11 cellular contexts compared by ENCODE assay signal in the genomic region with DNA sequence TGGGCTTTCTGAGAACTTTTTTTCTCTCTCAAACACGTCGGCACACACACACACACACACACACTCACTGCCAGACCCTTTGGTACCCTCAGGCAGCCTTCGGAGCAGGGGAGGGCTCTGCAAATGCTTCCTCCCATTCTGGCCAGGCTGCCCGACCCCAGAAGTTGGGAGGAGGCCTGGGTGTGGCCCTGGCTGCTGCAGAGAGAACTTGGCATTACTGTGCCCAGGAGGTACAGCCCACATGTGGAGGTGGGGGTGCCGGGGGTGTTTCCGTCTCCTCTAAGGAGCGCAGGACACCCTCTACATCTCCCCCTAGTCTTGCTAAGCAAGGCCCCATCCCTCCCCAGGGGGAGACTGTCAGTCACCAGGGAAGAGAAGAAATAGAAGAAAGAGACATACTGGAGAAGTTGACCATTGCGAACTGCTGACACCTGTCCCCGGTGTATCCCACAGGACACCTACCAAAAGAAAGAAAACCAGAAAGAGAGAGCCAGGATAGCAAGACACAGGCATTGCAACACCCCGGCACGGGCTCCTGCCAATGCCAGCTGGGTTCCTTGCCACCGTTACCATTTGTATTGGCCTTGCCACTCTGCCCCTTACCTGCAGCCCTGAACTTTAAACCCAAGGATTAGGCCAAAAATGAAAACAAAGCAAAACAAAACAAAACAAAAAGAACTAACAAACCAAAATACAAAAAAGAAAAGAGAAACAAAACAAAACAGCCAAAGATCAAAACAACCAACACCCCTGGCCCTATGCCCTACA.
DNase-seq lines count a peak whose midpoint lies in the region; ATAC-seq and TF ChIP-seq lines count a peak whose summit lies in the region.
"Had no signal": no experiment of that assay in that cellular context is flagged by ENCODE, and none has a peak within 500 bp of the region (broad histone marks: within the 10 kb centered on the region; RNA-seq: fewer than 3 reads in every experiment).

No MANE protein-coding gene starts in this region.

- peaks cover 4% of the 10 kb centered on the region for H3K27me3 Mint-ChIP-seq in activated T-helper 1 cell treated with anti-CD3 and anti-CD28 coated beads, Interleukin-12 subunit alpha, Interleukin-12 subunit beta, Interleukin-2, Interleukin-4 antibody, amounts not matched to agents 30 ng/mL and 10 ng/mL and 1 ng/mL, durations not matched to agents 14 hours and 24 hours and 36 hours (ENCODE audit: insufficient read depth)

- POLR2A ChIA-PET in RWPE1 (lab: Yijun Ruan, JAX; ENCODE audit: low non-redundant PET), result no interaction called here

- no peak overlapping the region for H3K27ac ChIP-seq in heart right ventricle
- peak overlapping the region; percentile 23; the same call in 1 of the 2 replicates for H3K27ac ChIP-seq in RWPE1
- H3K27ac ChIP-seq in right lobe of liver, result no peak overlapping the region
- H3K27ac ChIP-seq: BLaER1, GM23248 had no signal

- TF ChIP-seq CTCF in heart right ventricle (IDR thresholded peaks at IDR 0.05) (no peak), RWPE1 (conservative IDR thresholded peaks at IDR 0.05; ENCODE audit: low read depth) (no peak), right lobe of liver (IDR thresholded peaks at IDR 0.05) (no peak)

- no peak overlapping the region for H3K4me3 Mint-ChIP-seq in activated T-helper 1 cell treated with anti-CD3 and anti-CD28 coated beads, Interleukin-12 subunit alpha, Interleukin-12 subunit beta, Interleukin-2, Interleukin-4 antibody, amounts not matched to agents 30 ng/mL and 10 ng/mL and 1 ng/mL, durations not matched to agents 14 hours and 24 hours and 36 hours
- H3K4me3 Mint-ChIP-seq: CD4-positive, CD25-positive, alpha-beta regulatory T cell had no signal

- DNase-seq in left cardiac atrium (peak; percentile 4), heart right ventricle (no peak), RWPE1 (ENCODE audit: low spot score) (no peak), right lobe of liver (peak in 2 of 3 donors; percentile 78 to 80), NCI-H345 (lab: John Stamatoyannopoulos, UW) (no peak)
- DNase-seq in activated T-helper 1 cell treated with anti-CD3 and anti-CD28 coated beads, Interleukin-12 subunit alpha, Interleukin-12 subunit beta, Interleukin-2, Interleukin-4 antibody, amounts not matched to agents 30 ng/mL and 10 ng/mL and 1 ng/mL, durations not matched to agents 14 hours and 24 hours and 36 hours (ENCODE audit: low spot score), result no peak
- DNase-seq in activated CD4-positive, alpha-beta T cell treated with anti-CD3 and anti-CD28 coated beads, Interleukin-2, amount 50 U/mL, for 48 hours, result no peak

- WGBS in heart right ventricle, 2 donors, result 83 to 88% methylated on average over 12 of the region's 12 CpGs
- 39% methylated on average over 8 of the region's 12 CpGs for WGBS in right lobe of liver (ENCODE audit: insufficient coverage, low coverage, low lambda C conversion rate, missing lambda C conversion rate)

- no peak for ATAC-seq in left cardiac atrium
- ATAC-seq in heart right ventricle, result no peak
- peak; percentile 47 to 86 (median 69) for ATAC-seq in right lobe of liver

- TF ChIP-seq POLR2A in right lobe of liver (IDR thresholded peaks at IDR 0.05), result no peak

- H3K4me1 ChIP-seq in heart right ventricle, result peaks cover 0 to 32% (median 11%) of the 10 kb centered on the region in 9 donors
- peaks cover 0 to 9% (median 2%) of the 10 kb centered on the region in 4 donors for H3K4me1 ChIP-seq in right lobe of liver

- H3K9me3 Mint-ChIP-seq in activated T-helper 1 cell treated with anti-CD3 and anti-CD28 coated beads, Interleukin-12 subunit alpha, Interleukin-12 subunit beta, Interleukin-2, Interleukin-4 antibody, amounts not matched to agents 30 ng/mL and 10 ng/mL and 1 ng/mL, durations not matched to agents 14 hours and 24 hours and 36 hours, result no peaks in the 10 kb centered on the region

- CTCF ChIA-PET in RWPE1 (lab: Yijun Ruan, JAX), result interaction anchor here (0.6 to 2.5 kb wide), 10 partner anchors 10 to 1563 kb away, joined by 3 to 20 read pairs (median 4); no protein-coding TSS in a partner anchor

- no peaks in the 10 kb centered on the region for H3K9me3 ChIP-seq in heart right ventricle
- H3K9me3 ChIP-seq in right lobe of liver, result no peaks in the 10 kb centered on the region
- H3K9me3 ChIP-seq: BLaER1 had no signal

- H3K4me3 ChIP-seq in heart right ventricle (no peak overlapping the region), right lobe of liver (no peak overlapping the region)
- H3K4me3 ChIP-seq: BLaER1, GM12878, GM23248 had no signal

- no peaks in the 10 kb centered on the region for H3K36me3 Mint-ChIP-seq in activated T-helper 1 cell treated with anti-CD3 and anti-CD28 coated beads, Interleukin-12 subunit alpha, Interleukin-12 subunit beta, Interleukin-2, Interleukin-4 antibody, amounts not matched to agents 30 ng/mL and 10 ng/mL and 1 ng/mL, durations not matched to agents 14 hours and 24 hours and 36 hours (ENCODE audit: low read depth)
- H3K36me3 Mint-ChIP-seq: CD4-positive, CD25-positive, alpha-beta regulatory T cell had no signal

- H3K4me1 Mint-ChIP-seq in activated T-helper 1 cell treated with anti-CD3 and anti-CD28 coated beads, Interleukin-12 subunit alpha, Interleukin-12 subunit beta, Interleukin-2, Interleukin-4 antibody, amounts not matched to agents 30 ng/mL and 10 ng/mL and 1 ng/mL, durations not matched to agents 14 hours and 24 hours and 36 hours (ENCODE audit: low read depth), result no peaks in the 10 kb centered on the region
- H3K4me1 Mint-ChIP-seq: CD4-positive, CD25-positive, alpha-beta regulatory T cell had no signal

- intact Hi-C loops in left cardiac atrium (cut with DNase I) (loop anchor here (1.0 to 5.0 kb wide), 3 partner anchors 77 to 102 kb away; no protein-coding TSS in a partner anchor), heart right ventricle (cut with DNase I) (loop anchor here (1.0 to 10.0 kb wide), 9 partner anchors 76 to 230 kb away; partner anchors contain the start of gene NRG2 (in 1 of the 10)), right lobe of liver (cut with DNase I) (loop anchor here in 1 of 2 donors (10.0 kb wide), 1 partner anchor 80 kb away; no protein-coding TSS in a partner anchor)
- intact Hi-C loops in activated T-helper 1 cell treated with anti-CD3 and anti-CD28 coated beads, Interleukin-12 subunit alpha, Interleukin-12 subunit beta, Interleukin-2, Interleukin-4 antibody, amounts not matched to agents 30 ng/mL and 10 ng/mL and 1 ng/mL, durations not matched to agents 14 hours and 24 hours and 36 hours (cut with micrococcal nuclease), result loop anchor here (1.0 kb wide), 1 partner anchor 78 kb away; no protein-coding TSS in a partner anchor

- no peaks in the 10 kb centered on the region for H3K27me3 ChIP-seq in heart right ventricle
- no peaks in the 10 kb centered on the region for H3K27me3 ChIP-seq in right lobe of liver
- H3K27me3 ChIP-seq: BLaER1 had no signal

- no peaks in the 10 kb centered on the region for H3K36me3 ChIP-seq in heart right ventricle
- no peaks in the 10 kb centered on the region for H3K36me3 ChIP-seq in right lobe of liver
- H3K36me3 ChIP-seq: BLaER1 had no signal

- H3K27ac Mint-ChIP-seq in activated T-helper 1 cell treated with anti-CD3 and anti-CD28 coated beads, Interleukin-12 subunit alpha, Interleukin-12 subunit beta, Interleukin-2, Interleukin-4 antibody, amounts not matched to agents 30 ng/mL and 10 ng/mL and 1 ng/mL, durations not matched to agents 14 hours and 24 hours and 36 hours, result no peak overlapping the region

Comparison
In these comparisons a context has a peak if more than half of its experiments do, and no peak if none do; other contexts are left out.
1. DNase-seq: peak in left cardiac atrium (single experiment) and right lobe of liver (2 of 3); none in heart right ventricle (0 of 2), RWPE1 (single experiment), NCI-H345 (single experiment), activated T-helper 1 cell treated with anti-CD3 and anti-CD28 coated beads, Interleukin-12 subunit alpha, Interleukin-12 subunit beta, Interleukin-2, Interleukin-4 antibody, amounts not matched to agents 30 ng/mL and 10 ng/mL and 1 ng/mL, durations not matched to agents 14 hours and 24 hours and 36 hours (single experiment) and activated CD4-positive, alpha-beta T cell treated with anti-CD3 and anti-CD28 coated beads, Interleukin-2, amount 50 U/mL, for 48 hours (0 of 2).
2. ATAC-seq: peak in right lobe of liver (4 of 4); none in left cardiac atrium (0 of 2) and heart right ventricle (0 of 8).